In the genomic region with DNA sequence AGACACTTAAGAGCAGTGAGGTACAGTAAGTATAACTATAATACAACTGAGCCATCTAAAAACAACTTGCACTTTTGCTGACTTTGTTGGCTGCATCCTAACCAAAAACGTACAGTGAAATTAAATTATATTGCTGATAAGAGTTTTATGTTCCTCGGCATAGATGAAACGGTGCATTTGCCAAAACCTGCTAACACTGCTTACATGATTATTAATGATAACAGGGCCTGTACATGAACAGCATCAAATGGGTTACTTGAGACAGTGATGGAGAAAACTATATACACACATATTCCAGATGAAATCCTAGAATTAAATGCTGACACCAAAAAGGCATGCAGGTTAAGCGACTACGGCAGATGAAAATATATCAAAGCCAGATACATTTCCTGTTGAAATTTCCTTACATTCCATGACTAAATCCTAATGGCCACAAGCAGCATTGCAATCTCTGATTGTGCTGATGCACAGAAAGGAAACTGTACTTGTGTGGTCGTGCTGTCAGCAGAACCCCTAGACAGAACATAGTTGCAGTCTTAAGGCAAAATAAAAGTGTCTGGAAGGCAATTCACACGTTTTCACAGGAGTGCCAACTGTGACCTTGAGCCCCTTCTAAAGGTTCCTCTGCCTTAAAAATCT, we compare ENCODE assay signal across 2 cellular contexts.
TF ChIP-seq lines count a peak whose summit lies in the region.

No MANE protein-coding gene starts in this region.

TF ChIP-seq in SK-N-SH treated with all-trans-retinoic acid at 6 μM for 48 hours, 23 proteins besides CTCF, POLR2A, EP300 and RAD21 (continued from another document and continues in another):
- no peak for TF ChIP-seq ZNF565 (CRISPR knock-in tag; conservative IDR thresholded peaks at IDR 0.05; ENCODE audit: low read depth)
- no peak for TF ChIP-seq PATZ1 (CRISPR knock-in tag; IDR thresholded peaks at IDR 0.05; ENCODE audit: borderline replicate concordance)
- 0 out of 2 replicates have a peak, but pooled peaks have one; percentile 17 for TF ChIP-seq CSRNP3 (CRISPR knock-in tag; IDR thresholded peaks at IDR 0.05)
- no peak for TF ChIP-seq ZNF70 (CRISPR knock-in tag; IDR thresholded peaks at IDR 0.05)
- TF ChIP-seq, protein P1, sequence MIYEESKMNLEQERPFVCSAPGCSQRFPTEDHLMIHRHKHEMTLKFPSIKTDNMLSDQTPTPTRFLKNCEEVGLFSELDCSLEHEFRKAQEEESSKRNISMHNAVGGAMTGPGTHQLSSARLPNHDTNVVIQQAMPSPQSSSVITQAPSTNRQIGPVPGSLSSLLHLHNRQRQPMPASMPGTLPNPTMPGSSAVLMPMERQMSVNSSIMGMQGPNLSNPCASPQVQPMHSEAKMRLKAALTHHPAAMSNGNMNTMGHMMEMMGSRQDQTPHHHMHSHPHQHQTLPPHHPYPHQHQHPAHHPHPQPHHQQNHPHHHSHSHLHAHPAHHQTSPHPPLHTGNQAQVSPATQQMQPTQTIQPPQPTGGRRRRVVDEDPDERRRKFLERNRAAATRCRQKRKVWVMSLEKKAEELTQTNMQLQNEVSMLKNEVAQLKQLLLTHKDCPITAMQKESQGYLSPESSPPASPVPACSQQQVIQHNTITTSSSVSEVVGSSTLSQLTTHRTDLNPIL (CRISPR knock-in tag; IDR thresholded peaks at IDR 0.05; ENCODE audit: low read depth), result no peak
- TF ChIP-seq TOX (CRISPR knock-in tag; IDR thresholded peaks at IDR 0.05; ENCODE audit: borderline replicate concordance), result no peak
- no peak for TF ChIP-seq OSR1 (CRISPR knock-in tag; IDR thresholded peaks at IDR 0.05)
- no peak for TF ChIP-seq ZC3H10 (CRISPR knock-in tag; IDR thresholded peaks at IDR 0.05)
- no peak for TF ChIP-seq RARB (CRISPR knock-in tag; IDR thresholded peaks at IDR 0.05)
- no peak for TF ChIP-seq ARNTL (CRISPR knock-in tag; IDR thresholded peaks at IDR 0.05; ENCODE audit: borderline replicate concordance, low read depth)
- TF ChIP-seq CSDC2 (CRISPR knock-in tag; IDR thresholded peaks at IDR 0.05), result no peak
- TF ChIP-seq BACH2 (CRISPR knock-in tag; IDR thresholded peaks at IDR 0.05; ENCODE audit: borderline replicate concordance), result no peak
- TF ChIP-seq POU6F1 (CRISPR knock-in tag; IDR thresholded peaks at IDR 0.05; ENCODE audit: borderline replicate concordance, low read depth), result no peak
- TF ChIP-seq GLIS3 (CRISPR knock-in tag; IDR thresholded peaks at IDR 0.05), result no peak
- TF ChIP-seq ISL1 (CRISPR knock-in tag; IDR thresholded peaks at IDR 0.05), result no peak
- TF ChIP-seq SNAI2 (CRISPR knock-in tag; IDR thresholded peaks at IDR 0.05), result no peak
- TF ChIP-seq ZNF8 (CRISPR knock-in tag; IDR thresholded peaks at IDR 0.05), result 0 out of 2 replicates have a peak, but pooled peaks have one; percentile 7

TF ChIP-seq in neural cell, 6 proteins besides CTCF, POLR2A, EP300 and RAD21 (continued from another document):
- TF ChIP-seq REST (IDR thresholded peaks at IDR 0.05; ENCODE audit: borderline replicate concordance) (no peak), TAF1 (IDR thresholded peaks at IDR 0.05; ENCODE audit: low read depth) (no peak), EZH2 (IDR thresholded peaks at IDR 0.05; ENCODE audit: borderline replicate concordance, insufficient read depth, low read length, poor library complexity, severe bottlenecking) (no peak), POLR2AphosphoS5 (IDR thresholded peaks at IDR 0.05) (no peak)
